ENCODE assay signal across 8 cellular contexts in the genomic region with DNA sequence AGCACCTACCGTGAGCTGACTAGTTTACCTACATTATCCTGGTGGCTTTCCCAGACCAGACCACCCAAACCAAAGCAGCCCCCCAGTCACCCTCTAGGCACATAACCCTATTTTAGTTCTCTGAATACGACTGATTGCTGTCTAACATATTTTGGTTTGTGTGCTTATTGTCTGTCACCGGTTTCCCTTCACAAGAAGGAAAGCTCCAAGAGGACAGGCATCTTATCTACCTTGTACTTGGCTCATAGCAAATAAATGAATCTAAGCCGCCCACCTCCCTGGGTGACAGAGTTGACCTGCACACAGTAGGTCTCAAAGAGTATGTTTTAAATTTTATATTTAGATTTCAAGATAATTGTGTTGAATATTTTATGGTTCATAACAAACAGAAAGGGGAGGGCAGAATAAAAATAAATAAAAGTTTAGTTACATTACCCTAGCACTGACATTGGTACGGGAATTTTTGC. TPM values are rescaled to one million over a fixed set of nuclear protein-coding genes. Genes with fewer than 3 reads are reported as not detected.
A peak's percentile ranks its signal among the peaks of the same experiment; 100 is the strongest.
DNase-seq lines count a peak whose midpoint lies in the region; ATAC-seq and TF ChIP-seq lines count a peak whose summit lies in the region.

No MANE protein-coding gene starts in this region.

- DNase-seq in AG04449 (ENCODE audit: low read depth, low spot score): no peak
- DNase-seq in IMR-90: no peak
- DNase-seq in cerebellum (ENCODE audit: low spot score): peak; percentile 15
- DNase-seq in NCI-H1105 (lab: John Stamatoyannopoulos, UW): no peak

- H2AK9ac ChIP-seq in IMR-90 (replicated peaks; ENCODE audit: low read depth, low read length, poor library complexity): peak overlapping the region; percentile 59

- H3K4me1 ChIP-seq in IMR-90 (ENCODE audit: control insufficient read depth, insufficient read depth, low read length) (peaks cover 16% of the 10 kb centered on the region), muscle layer of duodenum (ENCODE audit: control insufficient read depth in 1 of 2, insufficient read depth in 2 of 2, low read length in 2 of 2) (peaks cover 32 to 47% of the 10 kb centered on the region in 2 donors)

- H2BK5ac ChIP-seq in IMR-90 (ENCODE audit: low read depth, low read length, poor library complexity, severe bottlenecking): peak overlapping the region; percentile 74

- H2AFZ ChIP-seq in IMR-90 (replicated peaks; ENCODE audit: low read length, poor library complexity): peak overlapping the region; percentile 98

- WGBS in IMR-90 (ENCODE audit: extremely low coverage in 2 of 2, insufficient read length in 1 of 2), 2 experiments: no CpG with 5 or more reads among the region's 5 CpGs

- peaks cover 7% of the 10 kb centered on the region; the same call in 1 of the 2 replicates for H3K9me1 ChIP-seq in IMR-90 (ENCODE audit: insufficient read depth, low read length)

- TF ChIP-seq RAD21 in IMR-90 (IDR thresholded peaks at IDR 0.05; ENCODE audit: low read length): no peak

- peak overlapping the region; percentile 81 for H3K9ac ChIP-seq in IMR-90 (ENCODE audit: low read depth, low read length)

- H3K18ac ChIP-seq in IMR-90 (ENCODE audit: low read depth, low read length): peak overlapping the region; percentile 12

- peak overlapping the region; percentile 34; the same call in 1 of the 3 replicates for H2BK15ac ChIP-seq in IMR-90 (ENCODE audit: low read depth, low read length)

- no peaks in the 10 kb centered on the region for H3K27me3 ChIP-seq in IMR-90 (ENCODE audit: control insufficient read depth, insufficient read depth, low read length)
- H3K27me3 ChIP-seq in muscle layer of duodenum (ENCODE audit: low read depth, low read length): no peaks in the 10 kb centered on the region

- H3K23ac ChIP-seq in IMR-90 (ENCODE audit: low read depth, low read length): peak overlapping the region; percentile 93

- dilution Hi-C loops in IMR-90 (cut with HindIII; ENCODE audit: low sequenced_read_pairs, unreplicated experiment): no loop called here

- H4K5ac ChIP-seq in IMR-90 (ENCODE audit: low read depth, low read length): peak overlapping the region; percentile 17; the same call in 1 of the 2 replicates

- peak overlapping the region; percentile 34; the same call in 1 of the 2 replicates for H3K14ac ChIP-seq in IMR-90 (replicated peaks; ENCODE audit: low read depth, low read length)

- peak overlapping the region; percentile 9 for H2BK20ac ChIP-seq in IMR-90 (ENCODE audit: low read depth, low read length)

- in situ Hi-C loops in IMR-90 (cut with MboI; ENCODE audit: low sequenced_read_pairs): no loop called here

- peak overlapping the region; percentile 46; the same call in 1 of the 2 replicates for H2AK5ac ChIP-seq in IMR-90 (ENCODE audit: low read depth, low read length)

- no peak for TF ChIP-seq POLR2A in IMR-90 (IDR thresholded peaks at IDR 0.05; ENCODE audit: low read depth, low read length)

- POLR2A ChIA-PET in AG04449 (lab: Yijun Ruan, JAX): interaction anchor here (0.9 to 1.0 kb wide), 2 partner anchors 10 to 47 kb away, joined by 3 to 5 read pairs; no protein-coding TSS in a partner anchor
- POLR2A ChIA-PET in IMR-90 (lab: Charles Lee; ENCODE audit: unreplicated experiment): interaction anchor here (0.6 to 1.0 kb wide), 2 partner anchors 22 to 239 kb away, joined by 3 read pairs; a partner anchor contains a TSS

- no peaks in the 10 kb centered on the region for H3K9me3 ChIP-seq in IMR-90 (ENCODE audit: control insufficient read depth, insufficient read depth, low read length)
- H3K9me3 ChIP-seq in muscle layer of duodenum (ENCODE audit: control insufficient read depth in 1 of 2, low read length in 2 of 2): no peaks in the 10 kb centered on the region

- H3K36me3 ChIP-seq in IMR-90 (ENCODE audit: control insufficient read depth, insufficient read depth, low read length) (peaks cover 3% of the 10 kb centered on the region), muscle layer of duodenum (ENCODE audit: control insufficient read depth in 1 of 2, insufficient read depth in 2 of 2, low read length in 2 of 2) (peaks cover 5 to 6% of the 10 kb centered on the region in 2 donors)

- peak overlapping the region; percentile 73 for H3K4me3 ChIP-seq in AG04449 (ENCODE audit: low read depth, low read length)
- peak overlapping the region; percentile 79 for H3K4me3 ChIP-seq in IMR-90 (ENCODE audit: insufficient read depth, low read depth, low read length)
- H3K4me3 ChIP-seq in muscle layer of duodenum (ENCODE audit: low read depth in 1 of 2, low read length in 2 of 2): peak overlapping the region; percentile 75 to 78

- no TSS peak for BruUV-seq in IMR-90 (replicated peaks; lab: Mats Ljungman, UMichigan)

- peak overlapping the region; percentile 89 for H3K4ac ChIP-seq in IMR-90 (ENCODE audit: low read depth, low read length)

- H4K8ac ChIP-seq in IMR-90 (ENCODE audit: low read depth in 2 of 2, low read length in 2 of 2): peak overlapping the region; percentile 38 to 70; a peak in 2 of 4 replicates

- H3K4me2 ChIP-seq in IMR-90 (ENCODE audit: low read depth, low read length): peak overlapping the region; percentile 78

- CTCF ChIA-PET in AG04449 (lab: Yijun Ruan, JAX) (interaction anchor here (0.8 to 2.6 kb wide), 10 partner anchors 9 to 734 kb away, joined by 3 to 32 read pairs (median 3); a partner anchor contains a TSS), IMR-90 (lab: Yijun Ruan, JAX) (interaction anchor here (1.0 kb wide), 1 partner anchor 47 kb away, joined by 4 read pairs; no protein-coding TSS in a partner anchor)

- intact Hi-C loops in IMR-90 (cut with micrococcal nuclease): loop anchor here (2.0 to 5.0 kb wide), 3 partner anchors 349 to 729 kb away; a partner anchor contains a TSS

- no peak for ATAC-seq in IMR-90 (ENCODE audit: low read depth)
- ATAC-seq in GM18867 (IDR thresholded peaks at IDR 0.05; ENCODE audit: unreplicated experiment): no peak
- no peak for ATAC-seq in GM21737 (IDR thresholded peaks at IDR 0.05; ENCODE audit: unreplicated experiment)
- no peak for ATAC-seq in HG02981 (IDR thresholded peaks at IDR 0.05; ENCODE audit: unreplicated experiment)

- H2BK120ac ChIP-seq in IMR-90 (ENCODE audit: low read depth, low read length): peak overlapping the region; percentile 26; the same call in 1 of the 2 replicates

- H3K27ac ChIP-seq in IMR-90 (ENCODE audit: insufficient read depth, low read length): peak overlapping the region; percentile 79
- H3K27ac ChIP-seq in muscle layer of duodenum (ENCODE audit: low read length): peak overlapping the region; percentile 79

- H3K79me1 ChIP-seq in IMR-90 (ENCODE audit: low read depth in 1 of 2, low read length in 2 of 2): peaks cover 16 to 73% of the 10 kb centered on the region in 2 experiments

- H4K20me1 ChIP-seq in IMR-90 (ENCODE audit: insufficient read depth, low read length): peaks cover 23% of the 10 kb centered on the region; the same call in 1 of the 2 replicates

- TF ChIP-seq CTCF in AG04449 (IDR thresholded peaks at IDR 0.05; ENCODE audit: insufficient read depth, low read length, missing control alignments) (no peak), IMR-90 (conservative IDR thresholded peaks at IDR 0.05; ENCODE audit: low read depth, low read length) (no peak)

- H4K91ac ChIP-seq in IMR-90 (ENCODE audit: insufficient read depth, low read depth, low read length): no peak overlapping the region; the same call in 1 of the 2 replicates

- H3K56ac ChIP-seq in IMR-90 (ENCODE audit: extremely low read depth, insufficient read depth, low read length): peak overlapping the region; percentile 54; the same call in 1 of the 2 replicates

TF ChIP-seq in IMR-90, 13 proteins besides CTCF, POLR2A, EP300 and RAD21:
- TF ChIP-seq FOS (IDR thresholded peaks at IDR 0.05; ENCODE audit: low read depth, low read length) (no peak), BHLHE40 (IDR thresholded peaks at IDR 0.05; ENCODE audit: low read depth, low read length) (no peak), RCOR1 (IDR thresholded peaks at IDR 0.05; ENCODE audit: insufficient replicate concordance, low read length) (no peak), CHD1 (IDR thresholded peaks at IDR 0.05; ENCODE audit: low read depth, low read length) (no peak), MAZ (IDR thresholded peaks at IDR 0.05; ENCODE audit: borderline replicate concordance, low read depth, low read length) (no peak), NFE2L2 (IDR thresholded peaks at IDR 0.05; ENCODE audit: low read depth, low read length) (no peak), SMC3 (IDR thresholded peaks at IDR 0.05; ENCODE audit: low read depth, low read length) (no peak), RFX5 (IDR thresholded peaks at IDR 0.05; ENCODE audit: low read depth, low read length) (no peak), MAFK (IDR thresholded peaks at IDR 0.05; ENCODE audit: low read depth, low read length) (no peak), MXI1 (IDR thresholded peaks at IDR 0.05; ENCODE audit: borderline replicate concordance, low read depth, low read length) (no peak), CEBPB (IDR thresholded peaks at IDR 0.05; ENCODE audit: low read depth, low read length) (no peak)
- TF ChIP-seq, protein P1, sequence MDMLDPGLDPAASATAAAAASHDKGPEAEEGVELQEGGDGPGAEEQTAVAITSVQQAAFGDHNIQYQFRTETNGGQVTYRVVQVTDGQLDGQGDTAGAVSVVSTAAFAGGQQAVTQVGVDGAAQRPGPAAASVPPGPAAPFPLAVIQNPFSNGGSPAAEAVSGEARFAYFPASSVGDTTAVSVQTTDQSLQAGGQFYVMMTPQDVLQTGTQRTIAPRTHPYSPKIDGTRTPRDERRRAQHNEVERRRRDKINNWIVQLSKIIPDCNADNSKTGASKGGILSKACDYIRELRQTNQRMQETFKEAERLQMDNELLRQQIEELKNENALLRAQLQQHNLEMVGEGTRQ (IDR thresholded peaks at IDR 0.05; ENCODE audit: low read depth, low read length): no peak
- TF ChIP-seq, protein P2, sequence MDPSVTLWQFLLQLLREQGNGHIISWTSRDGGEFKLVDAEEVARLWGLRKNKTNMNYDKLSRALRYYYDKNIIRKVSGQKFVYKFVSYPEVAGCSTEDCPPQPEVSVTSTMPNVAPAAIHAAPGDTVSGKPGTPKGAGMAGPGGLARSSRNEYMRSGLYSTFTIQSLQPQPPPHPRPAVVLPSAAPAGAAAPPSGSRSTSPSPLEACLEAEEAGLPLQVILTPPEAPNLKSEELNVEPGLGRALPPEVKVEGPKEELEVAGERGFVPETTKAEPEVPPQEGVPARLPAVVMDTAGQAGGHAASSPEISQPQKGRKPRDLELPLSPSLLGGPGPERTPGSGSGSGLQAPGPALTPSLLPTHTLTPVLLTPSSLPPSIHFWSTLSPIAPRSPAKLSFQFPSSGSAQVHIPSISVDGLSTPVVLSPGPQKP (IDR thresholded peaks at IDR 0.05; ENCODE audit: borderline replicate concordance, low read depth, low read length): no peak

RNA-seq across cellular contexts. Expression of a gene that starts 0.9 kb away (rescaled TPM):
- total RNA-seq in IMR-90 (2012; rRNA removed) (293 and 373 TPM in 2 replicates), cerebellum (35.6 TPM)
- polyA plus RNA-seq in IMR-90 (2012; rRNA removed): 348 and 426 TPM in 2 replicates
- polyA plus RNA-seq in IMR-90 (2012; cell fraction: cytosol; rRNA removed): 183 and 353 TPM in 2 replicates
- 78.5 and 401 TPM in 2 replicates for polyA plus RNA-seq in IMR-90 (2012; cell fraction: nucleus; rRNA removed; ENCODE audit: low replicate concordance)
